1 cellular context compared by ENCODE assay signal in the genomic region with DNA sequence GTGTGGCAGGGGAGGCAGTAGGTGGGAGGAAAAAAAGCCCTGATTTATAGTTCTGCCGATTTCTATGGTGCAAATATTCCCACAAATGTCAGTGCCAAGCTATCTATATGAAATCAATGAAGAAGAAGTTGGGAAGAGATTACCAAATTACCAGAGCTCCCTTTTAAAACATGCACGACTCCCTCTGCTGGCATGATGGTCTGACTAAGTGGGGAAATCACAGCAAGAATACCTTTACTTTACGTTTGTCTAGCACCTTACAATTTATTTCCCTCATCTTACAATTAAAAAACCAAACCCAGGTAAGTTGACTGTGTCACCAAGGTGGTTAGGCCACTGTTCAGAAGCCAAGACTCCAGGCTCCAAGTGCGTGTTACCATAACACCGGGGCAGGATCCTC.
A peak's percentile ranks its signal among the peaks of the same experiment; 100 is the strongest.
TF ChIP-seq lines count a peak whose summit lies in the region.

No MANE protein-coding gene starts in this region.

TF ChIP-seq in IMR-90, 13 proteins besides CTCF, POLR2A, EP300 and RAD21:
- TF ChIP-seq SMC3 (IDR thresholded peaks at IDR 0.05; ENCODE audit: low read depth, low read length) (peak; percentile 13; the same call in 1 of the 2 replicates), RCOR1 (IDR thresholded peaks at IDR 0.05; ENCODE audit: insufficient replicate concordance, low read length) (no peak)
